ENCODE assay signal across 15 cellular contexts in genomic region chrX:68488657-68489056, GRCh38.
"Had no signal": no experiment of that assay in that cellular context is flagged by ENCODE, and none has a peak within 500 bp of the region (broad histone marks: within the 10 kb centered on the region; RNA-seq: fewer than 3 reads in every experiment).

No MANE protein-coding gene starts in this region.

- DNase-seq: activated CD4-positive, alpha-beta T cell treated with anti-CD3 and anti-CD28 coated beads, Interleukin-2, amount 50 U/mL, for 4 hours; activated CD8-positive, alpha-beta memory T cell treated with anti-CD3 and anti-CD28 coated beads, Interleukin-2, amount 10 ng/mL, durations not matched to agents 7 days and 5 days; activated effector memory CD4-positive, alpha-beta T cell treated with anti-CD3 and anti-CD28 coated beads, Interleukin-2, amount 50 U/mL, for 16 hours; activated T-cell treated with anti-CD3 and anti-CD28 coated beads, Interleukin-2, amount 50 U/mL, for 24 hours; brain microvascular endothelial cell; dorsolateral prefrontal cortex; glutamatergic neuron; left cardiac atrium; mesenchymal stem cell; stimulated activated CD4-positive, alpha-beta T cell treated with anti-CD3 and anti-CD28 coated beads, Interleukin-4, amount 100 ng/mL, for 24 hours; stimulated activated naive CD8-positive, alpha-beta T cell treated with anti-CD3 and anti-CD28 coated beads, Interleukin-15, amount 100 ng/mL, for 72 hours; uterus had no signal

- H3K4me1 ChIP-seq: uterus had no signal

- H3K36me3 Mint-ChIP-seq: activated CD8-positive, alpha-beta memory T cell treated with anti-CD3 and anti-CD28 coated beads, Interleukin-2, amount 10 ng/mL, durations not matched to agents 7 days and 5 days; activated naive CD8-positive, alpha-beta T cell had no signal

- H3K4me3 ChIP-seq: dorsolateral prefrontal cortex, thoracic aorta, uterus had no signal

- H3K9me3 ChIP-seq: thoracic aorta, uterus had no signal

- H3K4me1 Mint-ChIP-seq: stimulated activated naive CD8-positive, alpha-beta T cell treated with anti-CD3 and anti-CD28 coated beads, Interleukin-15, amount 100 ng/mL, for 72 hours had no signal

- H3K9me3 Mint-ChIP-seq: activated T-cell treated with anti-CD3 and anti-CD28 coated beads, Interleukin-2, amount 50 U/mL, for 24 hours; stimulated activated naive CD8-positive, alpha-beta T cell treated with anti-CD3 and anti-CD28 coated beads, Interleukin-15, amount 100 ng/mL, for 72 hours had no signal

- H3K27me3 Mint-ChIP-seq: activated naive CD8-positive, alpha-beta T cell; stimulated activated naive CD8-positive, alpha-beta T cell treated with anti-CD3 and anti-CD28 coated beads, Interleukin-15, amount 100 ng/mL, for 72 hours had no signal

- H3K4me3 Mint-ChIP-seq: activated CD8-positive, alpha-beta memory T cell treated with anti-CD3 and anti-CD28 coated beads, Interleukin-2, amount 10 ng/mL, durations not matched to agents 7 days and 5 days; activated naive CD8-positive, alpha-beta T cell; activated T-cell treated with anti-CD3 and anti-CD28 coated beads, Interleukin-2, amount 50 U/mL, for 24 hours; stimulated activated naive CD8-positive, alpha-beta T cell treated with anti-CD3 and anti-CD28 coated beads, Interleukin-15, amount 100 ng/mL, for 72 hours had no signal

- H3K27me3 ChIP-seq: brain microvascular endothelial cell, uterus had no signal

- ATAC-seq: activated CD4-positive, CD25-positive, alpha-beta regulatory T cell treated with anti-CD3 and anti-CD28 coated beads, Interleukin-2, amount 50 U/mL, for 24 hours; activated CD8-positive, alpha-beta memory T cell treated with anti-CD3 and anti-CD28 coated beads, Interleukin-2, amount 10 ng/mL, durations not matched to agents 7 days and 5 days; left cardiac atrium; stimulated activated naive CD8-positive, alpha-beta T cell treated with anti-CD3 and anti-CD28 coated beads, Interleukin-15, amount 100 ng/mL, for 72 hours had no signal

- H3K27ac ChIP-seq: brain microvascular endothelial cell, dorsolateral prefrontal cortex, thoracic aorta, uterus had no signal

- H3K36me3 ChIP-seq: brain microvascular endothelial cell, thoracic aorta, uterus had no signal

- H3K27ac Mint-ChIP-seq: activated CD8-positive, alpha-beta memory T cell treated with anti-CD3 and anti-CD28 coated beads, Interleukin-2, amount 10 ng/mL, durations not matched to agents 7 days and 5 days; activated naive CD8-positive, alpha-beta T cell; activated T-cell treated with anti-CD3 and anti-CD28 coated beads, Interleukin-2, amount 50 U/mL, for 24 hours; stimulated activated naive CD8-positive, alpha-beta T cell treated with anti-CD3 and anti-CD28 coated beads, Interleukin-15, amount 100 ng/mL, for 72 hours had no signal
